Comparison of ENCODE assay signal across 8 cellular contexts in genomic region chr9:89483592-89484474, GRCh38. TPM values are rescaled to one million over a fixed set of nuclear protein-coding genes. Genes with fewer than 3 reads are reported as not detected.
A peak's percentile ranks its signal among the peaks of the same experiment; 100 is the strongest.
DNase-seq lines count a peak whose midpoint lies in the region; ATAC-seq and TF ChIP-seq lines count a peak whose summit lies in the region.

No MANE protein-coding gene starts in this region.

- ATAC-seq in GM18873 (IDR thresholded peaks at IDR 0.05; ENCODE audit: low FRiP score, unreplicated experiment) (peak; percentile 65), HG02981 (IDR thresholded peaks at IDR 0.05; ENCODE audit: unreplicated experiment) (peak; percentile 47)
- peak; percentile 79 for ATAC-seq in stimulated activated naive CD8-positive, alpha-beta T cell treated with anti-CD3 and anti-CD28 coated beads, Interleukin-15, amount 100 ng/mL, for 72 hours

- no peaks in the 10 kb centered on the region for H3K27me3 Mint-ChIP-seq in stimulated activated naive CD8-positive, alpha-beta T cell treated with anti-CD3 and anti-CD28 coated beads, Interleukin-15, amount 100 ng/mL, for 72 hours

- peak; percentile 26 for TF ChIP-seq POLR2A in erythroblast (IDR thresholded peaks at IDR 0.05; ENCODE audit: low read length)
- no peak for TF ChIP-seq POLR2A in testis (IDR thresholded peaks at IDR 0.05)

- peak; percentile 49 for DNase-seq in activated CD4-positive, alpha-beta T cell treated with anti-CD3 and anti-CD28 coated beads for 1 hour
- peak; percentile 48 to 65 for DNase-seq in erythroblast (lab: John Stamatoyannopoulos, UW)
- peak; percentile 58 to 72 for DNase-seq in stimulated activated naive CD8-positive, alpha-beta T cell treated with anti-CD3 and anti-CD28 coated beads, Interleukin-15, amount 100 ng/mL, for 72 hours
- no peak for DNase-seq in testis
- no peak for DNase-seq in EL
- DNase-seq in hepatic stellate cell (ENCODE audit: low spot score) = no peak

- H3K36me3 ChIP-seq in testis (ENCODE audit: low read depth, missing control alignments) = no peaks in the 10 kb centered on the region

- peak overlapping the region in 1 of 2 donors; percentile 52 for H3K27ac Mint-ChIP-seq in stimulated activated naive CD8-positive, alpha-beta T cell treated with anti-CD3 and anti-CD28 coated beads, Interleukin-15, amount 100 ng/mL, for 72 hours

- no peak for TF ChIP-seq CTCF in testis (IDR thresholded peaks at IDR 0.05)

- H3K4me1 ChIP-seq in testis = peaks cover 4% of the 10 kb centered on the region

- no peak overlapping the region for H3K4me3 ChIP-seq in testis

- intact Hi-C loops in testis (cut with DNase I; ENCODE audit: low total_unique reads) = no loop called here

- no peaks in the 10 kb centered on the region for H3K27me3 ChIP-seq in testis

- H3K4me3 Mint-ChIP-seq in stimulated activated naive CD8-positive, alpha-beta T cell treated with anti-CD3 and anti-CD28 coated beads, Interleukin-15, amount 100 ng/mL, for 72 hours = peak overlapping the region; percentile 73 to 75

- WGBS in testis, 2 donors = 78 to 81% methylated on average over 10 to 18 of the region's 18 CpGs

- peaks cover 100% of the 10 kb centered on the region for H3K4me1 Mint-ChIP-seq in stimulated activated naive CD8-positive, alpha-beta T cell treated with anti-CD3 and anti-CD28 coated beads, Interleukin-15, amount 100 ng/mL, for 72 hours

- H3K9me3 Mint-ChIP-seq in stimulated activated naive CD8-positive, alpha-beta T cell treated with anti-CD3 and anti-CD28 coated beads, Interleukin-15, amount 100 ng/mL, for 72 hours = peaks cover 0 to 4% of the 10 kb centered on the region in 2 donors

- H3K9me3 ChIP-seq in testis = no peaks in the 10 kb centered on the region

- H3K27ac ChIP-seq in testis = no peak overlapping the region

RNA-seq across cellular contexts. Expression of gene SEMA4D, which starts 14.1 kb away (rescaled TPM):
- 10 to 100 TPM; 38.7 to 53.1 TPM for total RNA-seq in testis
- 26.2 TPM for polyA plus RNA-seq in testis (ENCODE audit: insufficient read depth, low read depth, low replicate concordance)

Comparison
In these comparisons a context has a peak if more than half of its experiments do, and no peak if none do; other contexts are left out.
1. DNase-seq: peak in activated CD4-positive, alpha-beta T cell treated with anti-CD3 and anti-CD28 coated beads for 1 hour (single experiment), erythroblast (2 of 2) and stimulated activated naive CD8-positive, alpha-beta T cell treated with anti-CD3 and anti-CD28 coated beads, Interleukin-15, amount 100 ng/mL, for 72 hours (2 of 2); none in testis (single experiment), EL (single experiment) and hepatic stellate cell (single experiment).
2. Peak in every context shown above with its lines, with median percentiles within 50 percentile points of each other: ATAC-seq.